Comparison of ENCODE assay signal across 9 cellular contexts in the genomic region with DNA sequence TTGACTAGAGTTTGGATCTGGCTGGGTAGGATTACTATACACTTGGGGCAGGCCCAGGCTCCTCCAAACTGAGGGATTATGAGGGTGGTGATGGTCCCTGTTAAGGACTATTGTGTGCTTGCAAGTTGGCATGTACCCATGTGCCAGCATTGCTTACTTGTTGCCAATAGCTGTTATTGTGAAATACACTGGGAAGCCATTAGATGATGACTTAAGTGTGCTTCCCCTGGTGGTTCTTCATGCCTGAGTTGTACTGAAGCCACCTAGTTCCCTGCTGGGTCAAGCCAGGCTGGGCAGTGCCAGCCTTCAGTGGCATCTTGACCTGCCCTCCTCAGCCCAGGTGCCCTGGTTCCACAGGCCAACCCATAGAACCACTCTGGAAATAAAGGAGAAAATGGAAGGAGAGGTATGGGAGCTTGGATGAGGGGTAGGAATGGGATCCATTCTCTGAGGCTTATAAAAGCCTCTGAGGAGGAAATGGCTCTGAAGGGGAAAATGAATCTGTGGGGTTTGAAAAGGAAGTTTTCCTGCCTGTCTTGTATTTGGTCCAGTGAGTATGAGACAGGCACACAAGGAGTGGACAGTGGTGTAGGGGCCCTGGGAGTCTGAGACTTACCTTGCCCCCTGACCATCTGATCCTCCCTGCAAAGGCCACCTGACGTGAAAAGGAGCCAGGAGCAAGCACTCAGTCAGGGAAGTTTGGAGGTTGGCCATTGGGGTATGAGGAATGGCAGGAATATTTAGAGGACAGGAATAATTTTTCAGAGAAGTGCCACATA. TPM values are rescaled to one million over a fixed set of nuclear protein-coding genes. Genes with fewer than 3 reads are reported as not detected.
DNase-seq lines count a peak whose midpoint lies in the region; ATAC-seq and FAIRE-seq lines count a peak whose summit lies in the region.
"Had no signal": no experiment of that assay in that cellular context is flagged by ENCODE, and none has a peak within 500 bp of the region (broad histone marks: within the 10 kb centered on the region; RNA-seq: fewer than 3 reads in every experiment).

No MANE protein-coding gene starts in this region.

- H3K4me1 ChIP-seq in ACC112 (ENCODE audit: control insufficient read depth, insufficient read depth, low read length, unreplicated experiment), result peaks cover 34% of the 10 kb centered on the region

- H3K27ac ChIP-seq in ACC112 (ENCODE audit: low read depth, low read length) (peak overlapping the region; percentile 33; the same call in 1 of the 2 replicates), adipose tissue (ENCODE audit: low read depth, low read length) (peak overlapping the region; percentile 52)

- 67 to 83% (median 75%) methylated on average over 1 of the region's 1 CpG for WGBS in adipose tissue, 3 donors

- FAIRE-seq in GM19239 (lab: Jason Lieb, UNC), result peak; percentile 23

- H3K4me3 ChIP-seq in ACC112 (ENCODE audit: low read depth, low read length), result peak overlapping the region; percentile 70

- H2AFZ ChIP-seq in ACC112 (ENCODE audit: low read length, unreplicated experiment), result no peak overlapping the region

- no peaks in the 10 kb centered on the region for H3K79me2 ChIP-seq in ACC112 (ENCODE audit: control insufficient read depth, insufficient read depth, low read length, unreplicated experiment)

- DNase-seq in GM19239 (ENCODE audit: insufficient read length, low spot score), result no peak
- peak; percentile 12 for DNase-seq in midbrain (lab: John Stamatoyannopoulos, UW)
- no peak for DNase-seq in RPMI8226
- DNase-seq in EL, result no peak
- DNase-seq: NCI-H526 treated with DMSO at 0.1 percent for 48 hours had no signal

- no peaks in the 10 kb centered on the region; the same call in 1 of the 2 replicates for H3K36me3 ChIP-seq in ACC112 (ENCODE audit: insufficient read depth, low read length)

- ATAC-seq in HG02885 (IDR thresholded peaks at IDR 0.05; ENCODE audit: poor library complexity, unreplicated experiment), result no peak
- no peak for ATAC-seq in GM18861 (IDR thresholded peaks at IDR 0.05; ENCODE audit: unreplicated experiment)

- H3K27me3 ChIP-seq in ACC112 (ENCODE audit: insufficient read depth, low read length), result no peaks in the 10 kb centered on the region

RNA-seq across cellular contexts. Expression of a gene that starts 0.7 kb away (rescaled TPM):
- polyA plus RNA-seq in adipose tissue, result 10 to 100 TPM in 1 of 3 donors, 1 to 10 TPM in 2; 5.1 to 13.3 (median 6.2) TPM

RNA-seq across cellular contexts. Expression of a gene that starts 2.1 kb away (rescaled TPM):
- polyA plus RNA-seq in adipose tissue, result 1 to 10 TPM in 2 of 3 donors, under 1 TPM in 1; 0.79 to 5.9 (median 2.6) TPM

RNA-seq across cellular contexts. Expression of a gene that starts 4.2 kb away (rescaled TPM):
- 10 to 100 TPM; 10.3 to 18.0 (median 10.6) TPM for polyA plus RNA-seq in adipose tissue

RNA-seq across cellular contexts. Expression of a gene that starts 12.4 kb away (rescaled TPM):
- polyA plus RNA-seq in adipose tissue, result 10 to 100 TPM in 2 of 3 donors, 1 to 10 TPM in 1; 6.8 to 11.6 (median 11.0) TPM

RNA-seq across cellular contexts. Expression of a gene that starts 12.4 kb away (rescaled TPM):
- polyA plus RNA-seq in adipose tissue, result 10 to 100 TPM; 11.3 to 26.4 (median 14.8) TPM
